In genomic region chr1:71666609-71667008, GRCh38 we compare ENCODE assay signal across 26 cellular contexts.
"Had no signal": no experiment of that assay in that cellular context is flagged by ENCODE, and none has a peak within 500 bp of the region (broad histone marks: within the 10 kb centered on the region; RNA-seq: fewer than 3 reads in every experiment).

No MANE protein-coding gene starts in this region.

- DNase-seq: activated CD4-positive, alpha-beta T cell treated with anti-CD3 and anti-CD28 coated beads, Interleukin-2, amount 50 U/mL, for 1 hour; activated CD4-positive, CD25-positive, alpha-beta regulatory T cell treated with anti-CD3 and anti-CD28 coated beads, Interleukin-2, amount 50 U/mL, for 72 hours; activated CD8-positive, alpha-beta T cell treated with anti-CD3 and anti-CD28 coated beads, Interleukin-2, amount 10 ng/mL, durations not matched to agents 7 days and 5 days; activated gamma-delta T cell treated with Interleukin-2 at 50 U/mL for 16 hours; colonic mucosa; endodermal cell; esophagus squamous epithelium; foreskin melanocyte; glutamatergic neuron; hippocampal formation; left ventricle myocardium superior; right cardiac atrium; small intestine; stimulated activated CD4-positive, alpha-beta T cell treated with anti-CD3 and anti-CD28 coated beads, Interleukin-15, amount 100 ng/mL, for 24 hours; testis; uterus had no signal

- H3K9ac ChIP-seq: parathyroid adenoma had no signal

- H3K27ac Mint-ChIP-seq: activated CD8-positive, alpha-beta T cell treated with anti-CD3 and anti-CD28 coated beads, Interleukin-2, amount 10 ng/mL, durations not matched to agents 7 days and 5 days; activated naive CD4-positive, alpha-beta T cell treated with anti-CD3 and anti-CD28 coated beads, Interleukin-2, amount 50 U/mL, for 24 hours; activated T-helper 1 cell treated with anti-CD3 and anti-CD28 coated beads, Interleukin-12 subunit alpha, Interleukin-12 subunit beta, Interleukin-2, Interleukin-4 antibody, amounts not matched to agents 30 ng/mL and 10 ng/mL and 1 ng/mL, durations not matched to agents 14 hours and 24 hours and 36 hours; endodermal cell; mesothelial cell of epicardium; natural killer cell treated with Interleukin-12 subunit alpha and Interleukin-12 subunit beta and Interleukin-15 and Interleukin-18, amount 100 ng/mL, for 72 hours; stimulated activated memory B cell treated with anti-CD40 and anti-IgM and Interleukin-4, amounts not matched to agents 10 μg/mL and 1 μg/mL and 100 μg/mL, for 72 hours; T-helper 2 cell treated with Interferon-gamma antibody and Interleukin-4, amounts not matched to agents 5 μg/mL and 100 μg/mL, for 36 hours had no signal

- H3K4me1 ChIP-seq: ascending aorta, breast epithelium, colonic mucosa, esophagus squamous epithelium, parathyroid adenoma, testis, uterus had no signal

- H3K9me3 Mint-ChIP-seq: activated naive CD4-positive, alpha-beta T cell treated with anti-CD3 and anti-CD28 coated beads, Interleukin-2, amount 50 U/mL, for 24 hours; activated T-helper 1 cell treated with anti-CD3 and anti-CD28 coated beads, Interleukin-12 subunit alpha, Interleukin-12 subunit beta, Interleukin-2, Interleukin-4 antibody, amounts not matched to agents 30 ng/mL and 10 ng/mL and 1 ng/mL, durations not matched to agents 14 hours and 24 hours and 36 hours; endodermal cell; mesothelial cell of epicardium; stimulated activated memory B cell treated with anti-CD40 and anti-IgM and Interleukin-4, amounts not matched to agents 10 μg/mL and 1 μg/mL and 100 μg/mL, for 72 hours; T-helper 2 cell treated with Interferon-gamma antibody and Interleukin-4, amounts not matched to agents 5 μg/mL and 100 μg/mL, for 36 hours had no signal

- H3K36me3 ChIP-seq: ascending aorta, breast epithelium, colonic mucosa, esophagus squamous epithelium, uterus had no signal

- H3K4me1 Mint-ChIP-seq: activated naive CD4-positive, alpha-beta T cell treated with anti-CD3 and anti-CD28 coated beads, Interleukin-2, amount 50 U/mL, for 24 hours; central memory CD8-positive, alpha-beta T cell; endodermal cell; stimulated activated memory B cell treated with anti-CD40 and anti-IgM and Interleukin-4, amounts not matched to agents 10 μg/mL and 1 μg/mL and 100 μg/mL, for 72 hours had no signal

- H3K27ac ChIP-seq: ascending aorta, breast epithelium, colonic mucosa, esophagus squamous epithelium, parathyroid adenoma, testis, uterus had no signal

- ATAC-seq: activated CD8-positive, alpha-beta T cell treated with anti-CD3 and anti-CD28 coated beads, Interleukin-2, amount 10 ng/mL, durations not matched to agents 7 days and 5 days; natural killer cell treated with Interleukin-12 subunit alpha and Interleukin-12 subunit beta and Interleukin-15 and Interleukin-18, amount 100 ng/mL, for 72 hours; stimulated activated memory B cell treated with anti-CD40 and anti-IgM and Interleukin-4, amounts not matched to agents 10 μg/mL and 1 μg/mL and 100 μg/mL, for 72 hours had no signal

- H3K9me3 ChIP-seq: ascending aorta, breast epithelium, esophagus squamous epithelium, testis, uterus had no signal

- H3K4me3 Mint-ChIP-seq: activated CD8-positive, alpha-beta T cell treated with anti-CD3 and anti-CD28 coated beads, Interleukin-2, amount 10 ng/mL, durations not matched to agents 7 days and 5 days; activated naive CD4-positive, alpha-beta T cell treated with anti-CD3 and anti-CD28 coated beads, Interleukin-2, amount 50 U/mL, for 24 hours; activated T-helper 1 cell treated with anti-CD3 and anti-CD28 coated beads, Interleukin-12 subunit alpha, Interleukin-12 subunit beta, Interleukin-2, Interleukin-4 antibody, amounts not matched to agents 30 ng/mL and 10 ng/mL and 1 ng/mL, durations not matched to agents 14 hours and 24 hours and 36 hours; central memory CD8-positive, alpha-beta T cell; endodermal cell; mesothelial cell of epicardium; natural killer cell treated with Interleukin-12 subunit alpha and Interleukin-12 subunit beta and Interleukin-15 and Interleukin-18, amount 100 ng/mL, for 72 hours; stimulated activated memory B cell treated with anti-CD40 and anti-IgM and Interleukin-4, amounts not matched to agents 10 μg/mL and 1 μg/mL and 100 μg/mL, for 72 hours; T-helper 2 cell treated with Interferon-gamma antibody and Interleukin-4, amounts not matched to agents 5 μg/mL and 100 μg/mL, for 36 hours had no signal

- H3K27me3 ChIP-seq: ascending aorta, breast epithelium, colonic mucosa, esophagus squamous epithelium, testis, uterus had no signal

- H3K36me3 Mint-ChIP-seq: activated naive CD4-positive, alpha-beta T cell treated with anti-CD3 and anti-CD28 coated beads, Interleukin-2, amount 50 U/mL, for 24 hours; mesothelial cell of epicardium; natural killer cell treated with Interleukin-12 subunit alpha and Interleukin-12 subunit beta and Interleukin-15 and Interleukin-18, amount 100 ng/mL, for 72 hours; stimulated activated memory B cell treated with anti-CD40 and anti-IgM and Interleukin-4, amounts not matched to agents 10 μg/mL and 1 μg/mL and 100 μg/mL, for 72 hours had no signal

- H3K27me3 Mint-ChIP-seq: activated naive CD4-positive, alpha-beta T cell treated with anti-CD3 and anti-CD28 coated beads, Interleukin-2, amount 50 U/mL, for 24 hours; central memory CD8-positive, alpha-beta T cell; natural killer cell treated with Interleukin-12 subunit alpha and Interleukin-12 subunit beta and Interleukin-15 and Interleukin-18, amount 100 ng/mL, for 72 hours; stimulated activated memory B cell treated with anti-CD40 and anti-IgM and Interleukin-4, amounts not matched to agents 10 μg/mL and 1 μg/mL and 100 μg/mL, for 72 hours had no signal

- H3K4me3 ChIP-seq: ascending aorta, breast epithelium, colonic mucosa, esophagus squamous epithelium, testis, uterus had no signal
